Comparison of ENCODE assay signal across 8 cellular contexts in the genomic region with DNA sequence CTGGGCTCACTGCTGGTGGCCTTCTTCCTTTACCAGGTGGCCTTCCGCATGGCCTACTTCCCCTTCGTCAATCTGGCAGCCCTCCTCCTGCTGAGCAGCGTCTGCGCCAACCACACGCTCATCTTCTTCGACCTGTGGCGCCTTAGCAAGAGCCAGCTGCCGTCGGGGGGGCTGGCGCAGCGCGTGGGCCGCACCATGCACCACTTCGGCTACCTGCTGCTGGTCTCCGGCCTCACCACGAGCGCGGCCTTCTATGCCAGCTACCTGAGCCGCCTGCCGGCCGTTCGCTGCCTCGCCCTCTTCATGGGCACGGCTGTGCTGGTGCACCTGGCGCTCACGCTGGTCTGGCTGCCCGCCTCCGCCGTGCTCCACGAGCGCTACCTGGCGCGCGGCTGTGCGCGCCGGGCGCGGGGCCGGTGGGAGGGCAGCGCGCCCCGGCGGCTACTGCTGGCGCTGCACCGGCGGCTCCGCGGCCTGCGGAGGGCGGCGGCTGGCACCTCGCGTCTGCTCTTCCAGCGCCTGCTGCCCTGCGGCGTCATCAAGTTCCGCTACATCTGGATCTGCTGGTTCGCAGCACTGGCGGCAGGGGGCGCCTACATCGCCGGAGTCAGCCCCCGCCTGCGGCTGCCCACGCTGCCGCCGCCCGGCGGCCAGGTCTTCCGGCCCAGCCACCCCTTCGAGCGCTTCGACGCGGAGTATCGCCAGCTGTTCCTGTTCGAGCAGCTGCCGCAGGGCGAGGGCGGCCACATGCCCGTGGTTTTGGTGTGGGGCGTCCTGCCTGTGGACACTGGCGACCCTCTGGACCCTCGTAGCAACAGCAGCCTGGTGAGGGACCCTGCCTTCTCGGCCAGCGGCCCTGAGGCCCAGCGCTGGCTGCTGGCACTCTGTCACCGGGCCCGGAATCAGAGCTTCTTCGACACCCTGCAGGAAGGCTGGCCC. TPM values are rescaled to one million over a fixed set of nuclear protein-coding genes. Genes with fewer than 3 reads are reported as not detected.
DNase-seq lines count a peak whose midpoint lies in the region; ATAC-seq, FAIRE-seq and TF ChIP-seq lines count a peak whose summit lies in the region.

No MANE protein-coding gene starts in this region.

- H3K79me2 ChIP-seq in OCI-LY7 (ENCODE audit: insufficient read depth, low read depth, low read length) = no peaks in the 10 kb centered on the region

- peak overlapping the region; percentile 79 for H3K4me3 Mint-ChIP-seq in activated T-cell treated with anti-CD3 and anti-CD28 coated beads, Interleukin-2, amount 50 U/mL, for 4 hours
- H3K4me3 Mint-ChIP-seq in naive thymus-derived CD8-positive, alpha-beta T cell = peak overlapping the region; percentile 77 to 91 (median 86)
- peak overlapping the region; percentile 86 for H3K4me3 Mint-ChIP-seq in stimulated activated effector memory CD8-positive, alpha-beta T cell treated with anti-CD3 and anti-CD28 coated beads, Interleukin-12 subunit alpha, Interleukin-12 subunit beta, amount 100 ng/mL, for 72 hours

- H3K27ac ChIP-seq in OCI-LY7 (ENCODE audit: low read depth, low read length, poor library complexity, severe bottlenecking) = no peak overlapping the region

- H3K4me2 ChIP-seq in OCI-LY7 (ENCODE audit: low read length) = peak overlapping the region; percentile 72

- H3K4me1 ChIP-seq in OCI-LY7 (ENCODE audit: insufficient read depth, low read length, poor library complexity, severe bottlenecking) = peaks cover 9% of the 10 kb centered on the region

- DNase-seq in AG10803 (ENCODE audit: low read depth) = peak; percentile 88
- DNase-seq in GM19239 (ENCODE audit: insufficient read length, low spot score) = peak; percentile 95
- DNase-seq in OCI-LY7 (ENCODE audit: low spot score) = peak; percentile 90
- peak; percentile 82 for DNase-seq in activated T-cell treated with anti-CD3 and anti-CD28 coated beads, Interleukin-2, amount 50 U/mL, for 4 hours
- peak; percentile 86 for DNase-seq in fibroblast of gingiva (ENCODE audit: low read depth)
- DNase-seq in naive thymus-derived CD8-positive, alpha-beta T cell = peak; percentile 79 to 92 (median 86)
- peak; percentile 84 to 91 for DNase-seq in stimulated activated effector memory CD8-positive, alpha-beta T cell treated with anti-CD3 and anti-CD28 coated beads, Interleukin-12 subunit alpha, Interleukin-12 subunit beta, amount 100 ng/mL, for 72 hours (ENCODE audit: low spot score in 2 of 2)

- TF ChIP-seq CTCF in AG10803 (conservative IDR thresholded peaks at IDR 0.05; ENCODE audit: low read length) (peak; percentile 64), OCI-LY7 (conservative IDR thresholded peaks at IDR 0.05; ENCODE audit: low read length) (peak; percentile 78)

- CTCF ChIA-PET in OCI-LY7 (lab: Charles Lee; ENCODE audit: unreplicated experiment) = no interaction called here

- no peaks in the 10 kb centered on the region for H3K36me3 ChIP-seq in OCI-LY7 (ENCODE audit: insufficient read depth, low read length)

- peaks cover 18% of the 10 kb centered on the region for H3K4me1 Mint-ChIP-seq in activated T-cell treated with anti-CD3 and anti-CD28 coated beads, Interleukin-2, amount 50 U/mL, for 4 hours (ENCODE audit: low read depth)
- peaks cover 18 to 29% (median 26%) of the 10 kb centered on the region in 4 donors for H3K4me1 Mint-ChIP-seq in naive thymus-derived CD8-positive, alpha-beta T cell
- H3K4me1 Mint-ChIP-seq in stimulated activated effector memory CD8-positive, alpha-beta T cell treated with anti-CD3 and anti-CD28 coated beads, Interleukin-12 subunit alpha, Interleukin-12 subunit beta, amount 100 ng/mL, for 72 hours = peaks cover 45% of the 10 kb centered on the region

- H3K9me3 Mint-ChIP-seq in activated T-cell treated with anti-CD3 and anti-CD28 coated beads, Interleukin-2, amount 50 U/mL, for 4 hours = no peaks in the 10 kb centered on the region
- no peaks in the 10 kb centered on the region for H3K9me3 Mint-ChIP-seq in naive thymus-derived CD8-positive, alpha-beta T cell
- no peaks in the 10 kb centered on the region for H3K9me3 Mint-ChIP-seq in stimulated activated effector memory CD8-positive, alpha-beta T cell treated with anti-CD3 and anti-CD28 coated beads, Interleukin-12 subunit alpha, Interleukin-12 subunit beta, amount 100 ng/mL, for 72 hours

- no peaks in the 10 kb centered on the region for H3K9me3 ChIP-seq in OCI-LY7 (ENCODE audit: low read length)

- H3K4me3 ChIP-seq in AG10803 (ENCODE audit: low read length) (peak overlapping the region; percentile 37), OCI-LY7 (ENCODE audit: low read depth, low read length, poor library complexity, severe bottlenecking) (peak overlapping the region; percentile 60)

- no peaks in the 10 kb centered on the region for H3K9me2 ChIP-seq in OCI-LY7 (ENCODE audit: insufficient read depth, low read length)

- BruUV-seq in OCI-LY7 (replicated peaks; lab: Mats Ljungman, UMichigan) = no TSS peak

- H2AFZ ChIP-seq in OCI-LY7 (ENCODE audit: low read length) = peak overlapping the region; percentile 79

- no peaks in the 10 kb centered on the region for H4K20me1 ChIP-seq in OCI-LY7 (ENCODE audit: insufficient read depth, low read length)

- POLR2A ChIA-PET in OCI-LY7 (lab: Charles Lee) = interaction anchor here (0.8 to 1.2 kb wide), 2 partner anchors 10 to 38 kb away, joined by 3 to 4 read pairs; a partner anchor contains a TSS
- POLR2A ChIA-PET in naive thymus-derived CD8-positive, alpha-beta T cell (lab: Charles Lee) = interaction anchor here (0.9 to 2.1 kb wide), 11 partner anchors 10 to 71 kb away, joined by 3 to 8 read pairs (median 3); a partner anchor contains a TSS

- peak overlapping the region; percentile 69 to 90 (median 83) for H3K27ac Mint-ChIP-seq in naive thymus-derived CD8-positive, alpha-beta T cell
- H3K27ac Mint-ChIP-seq in stimulated activated effector memory CD8-positive, alpha-beta T cell treated with anti-CD3 and anti-CD28 coated beads, Interleukin-12 subunit alpha, Interleukin-12 subunit beta, amount 100 ng/mL, for 72 hours = peak overlapping the region; percentile 94

- FAIRE-seq in GM19239 (lab: Jason Lieb, UNC) = peak; percentile 90

- no peaks in the 10 kb centered on the region for H3K36me3 Mint-ChIP-seq in activated T-cell treated with anti-CD3 and anti-CD28 coated beads, Interleukin-2, amount 50 U/mL, for 4 hours (ENCODE audit: insufficient read depth)
- no peaks in the 10 kb centered on the region for H3K36me3 Mint-ChIP-seq in naive thymus-derived CD8-positive, alpha-beta T cell
- no peaks in the 10 kb centered on the region for H3K36me3 Mint-ChIP-seq in stimulated activated effector memory CD8-positive, alpha-beta T cell treated with anti-CD3 and anti-CD28 coated beads, Interleukin-12 subunit alpha, Interleukin-12 subunit beta, amount 100 ng/mL, for 72 hours

- ATAC-seq in HG03442 (IDR thresholded peaks at IDR 0.05; ENCODE audit: unreplicated experiment) = peak; percentile 82
- ATAC-seq in activated T-cell treated with anti-CD3 and anti-CD28 coated beads, Interleukin-2, amount 50 U/mL, for 4 hours = peak; percentile 95 to 96
- peak; percentile 94 to 96 for ATAC-seq in naive thymus-derived CD8-positive, alpha-beta T cell
- ATAC-seq in stimulated activated effector memory CD8-positive, alpha-beta T cell treated with anti-CD3 and anti-CD28 coated beads, Interleukin-12 subunit alpha, Interleukin-12 subunit beta, amount 100 ng/mL, for 72 hours = peak; percentile 93

- intact Hi-C loops in OCI-LY7 (cut with micrococcal nuclease; ENCODE audit: unreplicated experiment) = loop anchor here (1.0 kb wide), 1 partner anchor 54 kb away; no protein-coding TSS in a partner anchor

- no peaks in the 10 kb centered on the region for H3K27me3 Mint-ChIP-seq in activated T-cell treated with anti-CD3 and anti-CD28 coated beads, Interleukin-2, amount 50 U/mL, for 4 hours (ENCODE audit: low read depth)
- H3K27me3 Mint-ChIP-seq in naive thymus-derived CD8-positive, alpha-beta T cell = no peaks in the 10 kb centered on the region

RNA-seq across cellular contexts. Expression of a gene that starts 9.9 kb away (rescaled TPM):
- 0.03 and 0.08 TPM in 2 replicates for total RNA-seq in OCI-LY7 (2014; rRNA removed; shearing (Covaris generic))
- 0.25 and 0.26 TPM in 2 replicates for total RNA-seq in OCI-LY7 (2022)
- total RNA-seq in activated T-cell treated with anti-CD3 and anti-CD28 coated beads, Interleukin-2, amount 50 U/mL, for 4 hours = under 1 TPM; 0.03 to 0.26 (median 0.08) TPM
- under 1 TPM; 0.31 to 0.52 TPM for total RNA-seq in naive thymus-derived CD8-positive, alpha-beta T cell
- polyA plus RNA-seq in naive thymus-derived CD8-positive, alpha-beta T cell = under 1 TPM; 0.02 to 0.73 (median 0.42) TPM

RNA-seq across cellular contexts. Expression of a gene that starts 14.6 kb away (rescaled TPM):
- total RNA-seq in OCI-LY7 (2014; rRNA removed; shearing (Covaris generic)) = 71.3 and 89.6 TPM in 2 replicates
- total RNA-seq in OCI-LY7 (2022) = 106 TPM in 2 replicates
- total RNA-seq in activated T-cell treated with anti-CD3 and anti-CD28 coated beads, Interleukin-2, amount 50 U/mL, for 4 hours = 10 to 100 TPM; 22.6 to 37.0 (median 29.1) TPM
- 1 to 10 TPM; 8.4 to 8.8 TPM for total RNA-seq in naive thymus-derived CD8-positive, alpha-beta T cell
- 1 to 10 TPM; 2.1 to 2.8 (median 2.4) TPM for polyA plus RNA-seq in naive thymus-derived CD8-positive, alpha-beta T cell

RNA-seq across cellular contexts. Expression of a gene that starts 17.1 kb away (rescaled TPM):
- not detected in 2 replicates for total RNA-seq in OCI-LY7 (2014; rRNA removed; shearing (Covaris generic))
- not detected in 2 replicates for total RNA-seq in OCI-LY7 (2022)
- total RNA-seq in activated T-cell treated with anti-CD3 and anti-CD28 coated beads, Interleukin-2, amount 50 U/mL, for 4 hours = under 1 TPM in 1 of 3 donors, not detected in 2; 0.54 TPM
- not detected for total RNA-seq in naive thymus-derived CD8-positive, alpha-beta T cell
- polyA plus RNA-seq in naive thymus-derived CD8-positive, alpha-beta T cell = not detected

RNA-seq across cellular contexts. Expression of a gene that starts 27.2 kb away (rescaled TPM):
- total RNA-seq in OCI-LY7 (2014; rRNA removed; shearing (Covaris generic)) = 0.15 TPM in 1 of 2 replicates, not detected in the other
- total RNA-seq in OCI-LY7 (2022) = 1.4 TPM in 2 replicates
- total RNA-seq in activated T-cell treated with anti-CD3 and anti-CD28 coated beads, Interleukin-2, amount 50 U/mL, for 4 hours = under 1 TPM; 0.13 to 0.30 (median 0.25) TPM
- total RNA-seq in naive thymus-derived CD8-positive, alpha-beta T cell = 1 to 10 TPM; 1.4 to 1.5 TPM
- polyA plus RNA-seq in naive thymus-derived CD8-positive, alpha-beta T cell = under 1 TPM in 2 of 3 donors, not detected in 1; 0.08 to 0.62 TPM

RNA-seq across cellular contexts. Expression of a gene that starts 37.7 kb away (rescaled TPM):
- total RNA-seq in OCI-LY7 (2014; rRNA removed; shearing (Covaris generic)) = 16.4 and 20.6 TPM in 2 replicates
- total RNA-seq in OCI-LY7 (2022) = 57.2 and 67.3 TPM in 2 replicates
- total RNA-seq in activated T-cell treated with anti-CD3 and anti-CD28 coated beads, Interleukin-2, amount 50 U/mL, for 4 hours = 10 to 100 TPM; 65.2 to 71.4 (median 68.7) TPM
- total RNA-seq in naive thymus-derived CD8-positive, alpha-beta T cell = 100 to 1,000 TPM; 120 TPM
- 10 to 100 TPM; 48.2 to 77.7 (median 49.5) TPM for polyA plus RNA-seq in naive thymus-derived CD8-positive, alpha-beta T cell
